ENCODE assay signal across 2 cellular contexts in the genomic region with DNA sequence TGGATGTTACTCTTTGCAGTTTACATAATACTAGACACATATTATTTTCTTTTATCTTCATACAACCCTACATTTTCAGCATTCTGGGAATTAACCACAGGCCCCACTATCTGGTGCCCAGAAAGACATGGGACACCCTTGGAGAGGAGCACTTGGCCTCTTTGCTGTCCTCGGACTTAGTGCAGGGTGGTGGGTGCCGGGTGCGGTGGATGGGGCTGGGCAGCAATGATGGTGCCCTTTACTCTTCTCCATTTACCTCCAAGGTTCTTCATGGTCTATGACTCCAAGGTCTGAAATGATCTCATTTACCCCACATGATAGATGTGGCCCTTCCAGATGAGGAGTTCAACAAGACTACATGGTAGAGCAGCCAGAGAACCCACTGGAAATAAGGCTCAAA.
TF ChIP-seq lines count a peak whose summit lies in the region.

No MANE protein-coding gene starts in this region.

TF ChIP-seq in SK-N-SH, 30 proteins besides CTCF, POLR2A, EP300 and RAD21:
- TF ChIP-seq, protein P1, sequence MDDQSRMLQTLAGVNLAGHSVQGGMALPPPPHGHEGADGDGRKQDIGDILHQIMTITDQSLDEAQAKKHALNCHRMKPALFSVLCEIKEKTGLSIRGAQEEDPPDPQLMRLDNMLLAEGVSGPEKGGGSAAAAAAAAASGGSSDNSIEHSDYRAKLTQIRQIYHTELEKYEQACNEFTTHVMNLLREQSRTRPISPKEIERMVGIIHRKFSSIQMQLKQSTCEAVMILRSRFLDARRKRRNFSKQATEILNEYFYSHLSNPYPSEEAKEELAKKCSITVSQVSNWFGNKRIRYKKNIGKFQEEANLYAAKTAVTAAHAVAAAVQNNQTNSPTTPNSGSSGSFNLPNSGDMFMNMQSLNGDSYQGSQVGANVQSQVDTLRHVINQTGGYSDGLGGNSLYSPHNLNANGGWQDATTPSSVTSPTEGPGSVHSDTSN (IDR thresholded peaks at IDR 0.05) = no peak
- no peak for TF ChIP-seq JUND (IDR thresholded peaks at IDR 0.05)
- TF ChIP-seq FOXM1 (IDR thresholded peaks at IDR 0.05; ENCODE audit: low read depth) = no peak
- no peak for TF ChIP-seq EZH2phosphoT487 (IDR thresholded peaks at IDR 0.05; ENCODE audit: borderline replicate concordance, low read depth)
- TF ChIP-seq MXI1 (IDR thresholded peaks at IDR 0.05; ENCODE audit: low read depth, low read length) = no peak
- no peak for TF ChIP-seq GABPA (IDR thresholded peaks at IDR 0.05; ENCODE audit: low read depth)
- TF ChIP-seq RFX5 (IDR thresholded peaks at IDR 0.05; ENCODE audit: low read length) = no peak
- no peak for TF ChIP-seq TCF12 (IDR thresholded peaks at IDR 0.05)

TF ChIP-seq in SK-N-SH treated with all-trans-retinoic acid at 6 μM for 48 hours, 23 proteins besides CTCF, POLR2A, EP300 and RAD21 (continued from another document):
- TF ChIP-seq, protein P2, sequence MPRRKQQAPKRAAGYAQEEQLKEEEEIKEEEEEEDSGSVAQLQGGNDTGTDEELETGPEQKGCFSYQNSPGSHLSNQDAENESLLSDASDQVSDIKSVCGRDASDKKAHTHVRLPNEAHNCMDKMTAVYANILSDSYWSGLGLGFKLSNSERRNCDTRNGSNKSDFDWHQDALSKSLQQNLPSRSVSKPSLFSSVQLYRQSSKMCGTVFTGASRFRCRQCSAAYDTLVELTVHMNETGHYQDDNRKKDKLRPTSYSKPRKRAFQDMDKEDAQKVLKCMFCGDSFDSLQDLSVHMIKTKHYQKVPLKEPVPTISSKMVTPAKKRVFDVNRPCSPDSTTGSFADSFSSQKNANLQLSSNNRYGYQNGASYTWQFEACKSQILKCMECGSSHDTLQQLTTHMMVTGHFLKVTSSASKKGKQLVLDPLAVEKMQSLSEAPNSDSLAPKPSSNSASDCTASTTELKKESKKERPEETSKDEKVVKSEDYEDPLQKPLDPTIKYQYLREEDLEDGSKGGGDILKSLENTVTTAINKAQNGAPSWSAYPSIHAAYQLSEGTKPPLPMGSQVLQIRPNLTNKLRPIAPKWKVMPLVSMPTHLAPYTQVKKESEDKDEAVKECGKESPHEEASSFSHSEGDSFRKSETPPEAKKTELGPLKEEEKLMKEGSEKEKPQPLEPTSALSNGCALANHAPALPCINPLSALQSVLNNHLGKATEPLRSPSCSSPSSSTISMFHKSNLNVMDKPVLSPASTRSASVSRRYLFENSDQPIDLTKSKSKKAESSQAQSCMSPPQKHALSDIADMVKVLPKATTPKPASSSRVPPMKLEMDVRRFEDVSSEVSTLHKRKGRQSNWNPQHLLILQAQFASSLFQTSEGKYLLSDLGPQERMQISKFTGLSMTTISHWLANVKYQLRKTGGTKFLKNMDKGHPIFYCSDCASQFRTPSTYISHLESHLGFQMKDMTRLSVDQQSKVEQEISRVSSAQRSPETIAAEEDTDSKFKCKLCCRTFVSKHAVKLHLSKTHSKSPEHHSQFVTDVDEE (CRISPR knock-in tag; IDR thresholded peaks at IDR 0.05) = no peak
